ENCODE assay signal across 24 cellular contexts in the genomic region with DNA sequence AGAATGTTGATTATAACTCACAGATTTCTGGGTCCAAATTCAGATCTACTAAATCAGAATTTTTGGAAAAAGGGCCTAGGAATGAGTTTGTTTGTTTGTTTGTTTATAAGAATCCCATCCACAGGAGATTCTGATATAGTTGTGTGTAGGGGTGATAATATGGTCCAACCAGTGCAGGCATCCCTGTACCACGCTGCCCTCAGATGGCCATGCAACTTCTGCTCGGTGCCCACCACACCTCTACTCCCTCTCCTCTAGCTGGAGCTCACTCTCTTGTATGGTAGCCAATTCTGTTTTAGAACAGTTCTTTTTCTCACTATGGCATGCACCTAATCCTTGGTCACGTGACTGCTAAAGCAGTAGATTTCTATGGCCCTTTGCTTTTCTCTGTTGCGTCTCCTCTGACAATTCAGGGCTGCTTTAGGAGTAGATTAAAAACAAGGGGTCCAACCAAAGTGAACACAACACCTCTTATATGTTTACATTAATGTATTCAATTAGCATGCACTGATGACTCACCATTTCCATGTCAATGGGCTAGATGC.
A peak's percentile ranks its signal among the peaks of the same experiment; 100 is the strongest.
DNase-seq lines count a peak whose midpoint lies in the region; ATAC-seq, FAIRE-seq and TF ChIP-seq lines count a peak whose summit lies in the region.
"Had no signal": no experiment of that assay in that cellular context is flagged by ENCODE, and none has a peak within 500 bp of the region (broad histone marks: within the 10 kb centered on the region; RNA-seq: fewer than 3 reads in every experiment).

No MANE protein-coding gene starts in this region.

- H4K5ac ChIP-seq in H1 (ENCODE audit: insufficient read length, low read depth, low read length) = no peak overlapping the region

- H3K9me3 Mint-ChIP-seq in activated T-helper 2 cell treated with anti-CD3 and anti-CD28 coated beads, Interferon-gamma antibody, Interleukin-2, Interleukin-4, amounts not matched to agents 10 μg/mL and 5 μg/mL and 100 μg/mL, durations not matched to agents 14 hours and 24 hours and 36 hours = no peaks in the 10 kb centered on the region
- H3K9me3 Mint-ChIP-seq: CD8-positive, alpha-beta T cell; IgD-negative memory B cell had no signal

- no peak for TF ChIP-seq POLR2A in H1 (IDR thresholded peaks at IDR 0.05; ENCODE audit: control extremely low read depth in 1 of 2, low read depth in 2 of 2, low read length in 2 of 2)

- no peaks in the 10 kb centered on the region for H3K79me2 ChIP-seq in H1 (ENCODE audit: control insufficient read depth in 1 of 2, insufficient read depth in 2 of 2, low read length in 2 of 2)

- H3K27ac ChIP-seq in WERI-Rb-1 = no peak overlapping the region
- no peak overlapping the region for H3K27ac ChIP-seq in H1 (ENCODE audit: low read depth, low read length)
- H3K27ac ChIP-seq: BLaER1 treated with 17β-estradiol and CSF1 and Interleukin-3, amounts not matched to agents 10 nM and 100 nM; GM23248; HL-60 had no signal

- no peak overlapping the region for H2AFZ ChIP-seq in H1 (ENCODE audit: low read length)
- H2AFZ ChIP-seq: GM23248 had no signal

- no peaks in the 10 kb centered on the region for H3K4me1 ChIP-seq in H1 (replicated peaks in 1 of 4; ENCODE audit: control insufficient read depth in 3 of 4, insufficient read depth in 4 of 4, low read length in 3 of 4)
- H3K4me1 ChIP-seq: BLaER1 treated with 17β-estradiol and CSF1 and Interleukin-3, amounts not matched to agents 10 nM and 100 nM had no signal

- no peak overlapping the region for H2AK5ac ChIP-seq in H1 (ENCODE audit: low read depth, low read length)

- no peak for FAIRE-seq in H1 (lab: Jason Lieb, UNC)
- FAIRE-seq: GM12891, GM19239 had no signal

- H3K56ac ChIP-seq in H1 (replicated peaks; ENCODE audit: insufficient read length, low read depth, low read length) = no peak overlapping the region

- ATAC-seq in GM21576 (IDR thresholded peaks at IDR 0.05; ENCODE audit: unreplicated experiment) = no peak
- ATAC-seq: CD8-positive, alpha-beta T cell; HCT116 had no signal

- H2BK12ac ChIP-seq in H1 (ENCODE audit: low read depth, low read length) = no peak overlapping the region

- no peaks in the 10 kb centered on the region for H3K9me3 ChIP-seq in WERI-Rb-1 (ENCODE audit: severe bottlenecking)
- no peaks in the 10 kb centered on the region for H3K9me3 ChIP-seq in H1 (ENCODE audit: insufficient read depth in 2 of 2, low read depth in 1 of 2, low read length in 1 of 2)
- H3K9me3 ChIP-seq: BLaER1 treated with 17β-estradiol and CSF1 and Interleukin-3, amounts not matched to agents 10 nM and 100 nM had no signal

- DNase-seq in NCI-H82 (lab: John Stamatoyannopoulos, UW) = peak; percentile 2
- no peak for DNase-seq in NCI-H82 treated with DMSO at 0.1 percent for 48 hours (lab: John Stamatoyannopoulos, UW; ENCODE audit: unreplicated experiment)
- peak; percentile 39 for DNase-seq in COLO829 (ENCODE audit: low spot score)
- peak; percentile 10 for DNase-seq in WERI-Rb-1
- DNase-seq in H1 (ENCODE audit: low read depth in 1 of 2, low spot score in 2 of 2) = no peak
- no peak for DNase-seq in activated T-helper 2 cell treated with anti-CD3 and anti-CD28 coated beads, Interferon-gamma antibody, Interleukin-2, Interleukin-4, amounts not matched to agents 10 μg/mL and 5 μg/mL and 100 μg/mL, durations not matched to agents 14 hours and 24 hours and 36 hours (ENCODE audit: low spot score)
- DNase-seq: 8988T; CD8-positive, alpha-beta T cell; COR-L47; DMS153; DND-41; EL; GM23248; H7; HFFc6; KG1 had no signal

- no peak overlapping the region for H4K8ac ChIP-seq in H1 (ENCODE audit: extremely low read depth, insufficient read depth, low read length)

- no peaks in the 10 kb centered on the region for H3K27me3 Mint-ChIP-seq in activated T-helper 2 cell treated with anti-CD3 and anti-CD28 coated beads, Interferon-gamma antibody, Interleukin-2, Interleukin-4, amounts not matched to agents 10 μg/mL and 5 μg/mL and 100 μg/mL, durations not matched to agents 14 hours and 24 hours and 36 hours (ENCODE audit: low read depth)

- no peaks in the 10 kb centered on the region for H3K23me2 ChIP-seq in H1 (ENCODE audit: low read depth, low read length)

- CTCF ChIA-PET in H1 (lab: Charles Lee; ENCODE audit: partially characterized antibody) = interaction anchor here (0.6 to 1.3 kb wide), 2 partner anchors 9 to 215 kb away, joined by 3 to 4 read pairs; no protein-coding TSS in a partner anchor

- H3K14ac ChIP-seq in H1 (ENCODE audit: insufficient read length) = no peak overlapping the region

- no peak overlapping the region for H3K4me2 ChIP-seq in H1 (ENCODE audit: insufficient read depth in 1 of 2, low read depth in 2 of 2, low read length in 2 of 2)
- H3K4me2 ChIP-seq: BLaER1 treated with 17β-estradiol and CSF1 and Interleukin-3, amounts not matched to agents 10 nM and 100 nM had no signal

- H3K4me1 Mint-ChIP-seq in activated T-helper 2 cell treated with anti-CD3 and anti-CD28 coated beads, Interferon-gamma antibody, Interleukin-2, Interleukin-4, amounts not matched to agents 10 μg/mL and 5 μg/mL and 100 μg/mL, durations not matched to agents 14 hours and 24 hours and 36 hours (ENCODE audit: low read depth) = no peaks in the 10 kb centered on the region
- H3K4me1 Mint-ChIP-seq: B cell, IgD-negative memory B cell had no signal

- TF ChIP-seq RAD21 in H1 (IDR thresholded peaks at IDR 0.05 in 1 of 2, conservative IDR thresholded peaks at IDR 0.05 in 1 of 2; ENCODE audit: low read depth in 2 of 2, low read length in 2 of 2) = peak; percentile 44 to 54

- no peak overlapping the region for H3K4ac ChIP-seq in H1 (replicated peaks; ENCODE audit: insufficient read length, low read depth, low read length)

- no peak for TF ChIP-seq EP300 in H1 (IDR thresholded peaks at IDR 0.05; ENCODE audit: borderline replicate concordance in 1 of 2, low read depth in 2 of 2, low read length in 2 of 2)

- H2BK5ac ChIP-seq in H1 (ENCODE audit: low read depth, low read length) = no peak overlapping the region

- H4K91ac ChIP-seq in H1 (replicated peaks; ENCODE audit: insufficient read length, low read length) = no peak overlapping the region

- H3K9ac ChIP-seq in H1 (replicated peaks in 1 of 4; ENCODE audit: extremely low read depth in 1 of 4, low read depth in 3 of 4, low read length in 3 of 4) = no peak overlapping the region
- H3K9ac ChIP-seq: BLaER1 treated with 17β-estradiol and CSF1 and Interleukin-3, amounts not matched to agents 10 nM and 100 nM; GM23248 had no signal

- H2BK120ac ChIP-seq in H1 (replicated peaks; ENCODE audit: low read depth, low read length) = no peak overlapping the region

- POLR2A ChIA-PET in H1 (lab: Charles Lee; ENCODE audit: partially characterized antibody) = no interaction called here

- no peak overlapping the region for H3K27ac Mint-ChIP-seq in activated T-helper 2 cell treated with anti-CD3 and anti-CD28 coated beads, Interferon-gamma antibody, Interleukin-2, Interleukin-4, amounts not matched to agents 10 μg/mL and 5 μg/mL and 100 μg/mL, durations not matched to agents 14 hours and 24 hours and 36 hours
- H3K27ac Mint-ChIP-seq: B cell; CD8-positive, alpha-beta T cell; HFFc6; IgD-negative memory B cell had no signal

- H3K4me3 Mint-ChIP-seq in activated T-helper 2 cell treated with anti-CD3 and anti-CD28 coated beads, Interferon-gamma antibody, Interleukin-2, Interleukin-4, amounts not matched to agents 10 μg/mL and 5 μg/mL and 100 μg/mL, durations not matched to agents 14 hours and 24 hours and 36 hours (ENCODE audit: low read depth) = no peak overlapping the region
- H3K4me3 Mint-ChIP-seq: B cell; CD8-positive, alpha-beta T cell; HFFc6; IgD-negative memory B cell had no signal

- no peaks in the 10 kb centered on the region for H3K79me1 ChIP-seq in H1 (ENCODE audit: low read depth, low read length)

- H3K23ac ChIP-seq in H1 (ENCODE audit: insufficient read length) = no peak overlapping the region

- H3K4me3 ChIP-seq in WERI-Rb-1 (ENCODE audit: low read depth, low read length) (no peak overlapping the region), H1 (ENCODE audit: extremely low read depth in 1 of 4, insufficient read depth in 2 of 4, low read depth in 3 of 4, low read length in 4 of 4) (no peak overlapping the region)
- H3K4me3 ChIP-seq: BLaER1 treated with 17β-estradiol and CSF1 and Interleukin-3, amounts not matched to agents 10 nM and 100 nM; GM23248 had no signal

- H4K20me1 ChIP-seq in H1 (replicated peaks in 1 of 2; ENCODE audit: control insufficient read depth in 1 of 2, insufficient read depth in 2 of 2, low read length in 2 of 2) = no peaks in the 10 kb centered on the region
- H4K20me1 ChIP-seq: BLaER1 treated with 17β-estradiol and CSF1 and Interleukin-3, amounts not matched to agents 10 nM and 100 nM had no signal

- intact Hi-C loops in activated T-helper 2 cell treated with anti-CD3 and anti-CD28 coated beads, Interferon-gamma antibody, Interleukin-2, Interleukin-4, amounts not matched to agents 10 μg/mL and 5 μg/mL and 100 μg/mL, durations not matched to agents 14 hours and 24 hours and 36 hours (cut with micrococcal nuclease) = no loop called here

- H2BK15ac ChIP-seq in H1 (ENCODE audit: low read length) = no peak overlapping the region

- H3K27me3 ChIP-seq in WERI-Rb-1 (ENCODE audit: insufficient read depth, low read depth, severe bottlenecking) (no peaks in the 10 kb centered on the region), H1 (replicated peaks in 1 of 4; ENCODE audit: control insufficient read depth in 3 of 4, extremely low read depth in 1 of 4, insufficient read depth in 3 of 4, low read length in 3 of 4) (peaks cover 0 to 3% (median 0%) of the 10 kb centered on the region in 4 experiments; a peak in 1 of 7 replicates)
- H3K27me3 ChIP-seq: BLaER1 treated with 17β-estradiol and CSF1 and Interleukin-3, amounts not matched to agents 10 nM and 100 nM had no signal

- WGBS in H1 (ENCODE audit: extremely low coverage in 1 of 2, insufficient coverage in 1 of 2, insufficient read length in 1 of 2, insufficient replicate concordance in 2 of 2, low coverage in 1 of 2, low lambda C conversion rate in 2 of 2, missing lambda C conversion rate in 1 of 2), 2 experiments = 81% methylated on average over 4 of the region's 4 CpGs; no CpG with 5 or more reads in 1 of the 2 experiments

- H3K36me3 Mint-ChIP-seq in activated T-helper 2 cell treated with anti-CD3 and anti-CD28 coated beads, Interferon-gamma antibody, Interleukin-2, Interleukin-4, amounts not matched to agents 10 μg/mL and 5 μg/mL and 100 μg/mL, durations not matched to agents 14 hours and 24 hours and 36 hours (ENCODE audit: low read depth) = no peaks in the 10 kb centered on the region
- H3K36me3 Mint-ChIP-seq: CD8-positive, alpha-beta T cell; IgD-negative memory B cell had no signal

- H3K36me3 ChIP-seq in WERI-Rb-1 (no peaks in the 10 kb centered on the region), H1 (ENCODE audit: control insufficient read depth in 2 of 4, insufficient read depth in 4 of 4, low read length in 3 of 4) (no peaks in the 10 kb centered on the region)
- H3K36me3 ChIP-seq: BLaER1 treated with 17β-estradiol and CSF1 and Interleukin-3, amounts not matched to agents 10 nM and 100 nM had no signal

- H3K18ac ChIP-seq in H1 (ENCODE audit: extremely low read depth, low read length) = no peak overlapping the region

- TF ChIP-seq CTCF in WERI-Rb-1 (IDR thresholded peaks at IDR 0.05; ENCODE audit: low read depth, low read length) (peak; percentile 36), H1 (IDR thresholded peaks at IDR 0.05; ENCODE audit: control extremely low read depth in 1 of 3, insufficient read depth in 1 of 3, low read depth in 1 of 3, low read length in 3 of 3) (peak in 2 of 3 experiments; percentile 25 to 32; a peak in 2 of 4 replicates)

- no peak overlapping the region for H2BK20ac ChIP-seq in H1 (ENCODE audit: low read length)

Comparison
In these comparisons a context has a peak if more than half of its experiments do, and no peak if none do; other contexts are left out.
1. DNase-seq: peak in NCI-H82 (single experiment), COLO829 (single experiment) and WERI-Rb-1 (single experiment); none in NCI-H82 treated with DMSO at 0.1 percent for 48 hours (single experiment), H1 (0 of 2) and activated T-helper 2 cell treated with anti-CD3 and anti-CD28 coated beads, Interferon-gamma antibody, Interleukin-2, Interleukin-4, amounts not matched to agents 10 μg/mL and 5 μg/mL and 100 μg/mL, durations not matched to agents 14 hours and 24 hours and 36 hours (single experiment).